14 cellular contexts compared by ENCODE assay signal in the genomic region with DNA sequence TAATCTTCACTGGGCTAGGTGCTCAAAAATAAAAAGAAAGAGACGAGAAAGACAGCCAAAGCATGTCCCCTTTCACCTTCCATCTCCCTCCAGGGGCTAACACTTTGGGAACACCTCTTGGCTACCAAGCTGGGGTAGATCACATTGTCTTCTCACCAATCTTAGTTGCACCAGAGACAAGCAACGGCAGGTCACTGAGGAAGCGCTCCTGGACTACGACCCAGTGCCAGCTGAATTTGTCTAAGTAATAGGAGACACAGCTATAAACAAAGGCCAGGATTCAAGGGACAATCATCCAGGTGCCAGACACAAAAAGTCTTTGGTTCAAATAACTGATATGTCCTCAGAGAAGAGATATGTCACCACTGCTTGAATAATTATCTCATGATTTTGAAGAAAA.
DNase-seq lines count a peak whose midpoint lies in the region; ATAC-seq and TF ChIP-seq lines count a peak whose summit lies in the region.
"Had no signal": no experiment of that assay in that cellular context is flagged by ENCODE, and none has a peak within 500 bp of the region (broad histone marks: within the 10 kb centered on the region; RNA-seq: fewer than 3 reads in every experiment).

No MANE protein-coding gene starts in this region.

- H2AFZ ChIP-seq in Loucy (ENCODE audit: low read length), result no peak overlapping the region
- H2AFZ ChIP-seq in PC-9, result no peak overlapping the region

- CTCF ChIA-PET in PC-9 (lab: Charles Lee), result no interaction called here

- POLR2A ChIA-PET in PC-9 (lab: Charles Lee; ENCODE audit: unreplicated experiment), result no interaction called here

- no peaks in the 10 kb centered on the region for H3K27me3 Mint-ChIP-seq in progenitor cell of endocrine pancreas

- peak overlapping the region; percentile 74 for H3K27ac Mint-ChIP-seq in progenitor cell of endocrine pancreas

- TF ChIP-seq CTCF in Loucy (conservative IDR thresholded peaks at IDR 0.05; ENCODE audit: low read length), result no peak
- no peak for TF ChIP-seq CTCF in dorsolateral prefrontal cortex (IDR thresholded peaks at IDR 0.05 in 54 of 56, conservative IDR thresholded peaks at IDR 0.05 in 2 of 56; ENCODE audit: low read depth in 1 of 56, partially characterized antibody in 56 of 56)
- no peak for TF ChIP-seq CTCF in progenitor cell of endocrine pancreas (IDR thresholded peaks at IDR 0.05; ENCODE audit: unreplicated experiment)
- no peak for TF ChIP-seq CTCF in PC-9 (conservative IDR thresholded peaks at IDR 0.05)

- peak overlapping the region in 5 of 11 experiments; percentile 36 to 67 (median 57); a peak in 6 of 22 replicates for H3K27ac ChIP-seq in BLaER1 treated with 17β-estradiol and CSF1 and Interleukin-3, amounts not matched to agents 10 nM and 100 nM
- H3K27ac ChIP-seq in dorsolateral prefrontal cortex, result peak overlapping the region in 46 of 59 donors; percentile 5 to 98 (median 70)
- no peak overlapping the region for H3K27ac ChIP-seq in PC-9
- H3K27ac ChIP-seq: foreskin keratinocyte had no signal

- H3F3A ChIP-seq in Loucy (ENCODE audit: low read depth), result no peaks in the 10 kb centered on the region
- H3F3A ChIP-seq in PC-9 (ENCODE audit: insufficient read depth, low read depth), result no peaks in the 10 kb centered on the region

- no peaks in the 10 kb centered on the region for H3K9me2 ChIP-seq in Loucy (replicated peaks; ENCODE audit: low read depth, low read length)
- H3K9me2 ChIP-seq in PC-9 (ENCODE audit: insufficient read depth), result no peaks in the 10 kb centered on the region

- intact Hi-C loops in dorsolateral prefrontal cortex (cut with DNase I), result no loop called here
- intact Hi-C loops in PC-9 (cut with micrococcal nuclease; ENCODE audit: unreplicated experiment), result no loop called here

- no peak overlapping the region for H3K9ac ChIP-seq in BLaER1 treated with 17β-estradiol and CSF1 and Interleukin-3, amounts not matched to agents 10 nM and 100 nM
- H3K9ac ChIP-seq in Loucy (ENCODE audit: low read depth, low read length, poor library complexity, severe bottlenecking), result peak overlapping the region; percentile 11

- peaks cover 50 to 75% (median 62%) of the 10 kb centered on the region in 10 experiments for H3K4me1 ChIP-seq in BLaER1 treated with 17β-estradiol and CSF1 and Interleukin-3, amounts not matched to agents 10 nM and 100 nM
- H3K4me1 ChIP-seq in Loucy (ENCODE audit: insufficient read depth, low read length, poor library complexity, severe bottlenecking) (peaks cover 82% of the 10 kb centered on the region), PC-9 (replicated peaks; ENCODE audit: insufficient read depth) (peaks cover 20% of the 10 kb centered on the region)

- H4K20me1 ChIP-seq in BLaER1 treated with 17β-estradiol and CSF1 and Interleukin-3, amounts not matched to agents 10 nM and 100 nM, result peaks cover 86 to 100% (median 98%) of the 10 kb centered on the region in 11 experiments
- H4K20me1 ChIP-seq in Loucy (ENCODE audit: insufficient read depth, low read length, poor library complexity, severe bottlenecking) (peaks cover 84% of the 10 kb centered on the region), PC-9 (ENCODE audit: insufficient read depth) (no peaks in the 10 kb centered on the region; the same call in 1 of the 2 replicates)

- peaks cover 99% of the 10 kb centered on the region for H3K79me2 ChIP-seq in Loucy (ENCODE audit: insufficient read depth, low read length)
- peaks cover 43% of the 10 kb centered on the region for H3K79me2 ChIP-seq in PC-9 (ENCODE audit: low read depth)

- no peak for DNase-seq in dorsolateral prefrontal cortex
- DNase-seq in progenitor cell of endocrine pancreas (ENCODE audit: low spot score, unreplicated experiment), result no peak
- DNase-seq in OCI-M2 (lab: John Stamatoyannopoulos, UW; ENCODE audit: unreplicated experiment), result no peak
- DNase-seq in PC-9, result no peak
- DNase-seq in AG08395 (ENCODE audit: low spot score), result no peak
- DNase-seq: effector CD4-positive, alpha-beta T cell; foreskin keratinocyte; GOT3; MV-4-11; T1000 had no signal

- H3K4me2 ChIP-seq in BLaER1 treated with 17β-estradiol and CSF1 and Interleukin-3, amounts not matched to agents 10 nM and 100 nM, result peak overlapping the region; percentile 64 to 99 (median 95)
- peak overlapping the region; percentile 91 for H3K4me2 ChIP-seq in Loucy (ENCODE audit: low read depth, low read length, poor library complexity, severe bottlenecking)
- no peak overlapping the region for H3K4me2 ChIP-seq in PC-9

- H3K36me3 ChIP-seq in BLaER1 treated with 17β-estradiol and CSF1 and Interleukin-3, amounts not matched to agents 10 nM and 100 nM, result peaks cover 61 to 80% (median 72%) of the 10 kb centered on the region in 11 experiments
- H3K36me3 ChIP-seq in Loucy (ENCODE audit: insufficient read depth, low read length) (peaks cover 32% of the 10 kb centered on the region; the same call in 1 of the 2 replicates), PC-9 (ENCODE audit: low read depth) (peaks cover 12% of the 10 kb centered on the region; the same call in 1 of the 2 replicates)

- 0 out of 20 replicates have a peak overlapping the region, but pooled peaks of 1 of the 10 experiments have one; percentile 26 for H3K4me3 ChIP-seq in BLaER1 treated with 17β-estradiol and CSF1 and Interleukin-3, amounts not matched to agents 10 nM and 100 nM
- H3K4me3 ChIP-seq in Loucy (ENCODE audit: low read length, poor library complexity, severe bottlenecking) (peak overlapping the region; percentile 90), dorsolateral prefrontal cortex (peak overlapping the region in 13 of 59 donors; percentile 2 to 88 (median 83)), PC-9 (no peak overlapping the region)

- BruUV-seq in PC-9 (replicated peaks; lab: Mats Ljungman, UMichigan), result no TSS peak

- H3K9me3 ChIP-seq in BLaER1 treated with 17β-estradiol and CSF1 and Interleukin-3, amounts not matched to agents 10 nM and 100 nM (replicated peaks in 1 of 11), result no peaks in the 10 kb centered on the region
- H3K9me3 ChIP-seq in Loucy (ENCODE audit: insufficient read depth, low read depth, low read length) (no peaks in the 10 kb centered on the region), PC-9 (ENCODE audit: insufficient read depth, low read depth) (no peaks in the 10 kb centered on the region)

- no peaks in the 10 kb centered on the region for H3K9me3 Mint-ChIP-seq in progenitor cell of endocrine pancreas (ENCODE audit: low read depth)
- H3K9me3 Mint-ChIP-seq: neural crest cell had no signal

- no peaks in the 10 kb centered on the region; a peak in 2 of 22 replicates for H3K27me3 ChIP-seq in BLaER1 treated with 17β-estradiol and CSF1 and Interleukin-3, amounts not matched to agents 10 nM and 100 nM
- H3K27me3 ChIP-seq in Loucy (ENCODE audit: insufficient read depth, low read length, poor library complexity, severe bottlenecking), result no peaks in the 10 kb centered on the region
- no peaks in the 10 kb centered on the region for H3K27me3 ChIP-seq in dorsolateral prefrontal cortex
- H3K27me3 ChIP-seq in PC-9 (ENCODE audit: insufficient read depth, low read depth), result no peaks in the 10 kb centered on the region
- H3K27me3 ChIP-seq: foreskin keratinocyte had no signal

- no peak for ATAC-seq in GM18858 (IDR thresholded peaks at IDR 0.05; ENCODE audit: unreplicated experiment)
- ATAC-seq: foreskin keratinocyte had no signal

- H3K4me1 Mint-ChIP-seq in progenitor cell of endocrine pancreas (ENCODE audit: low read depth), result peaks cover 31% of the 10 kb centered on the region

- H3K36me3 Mint-ChIP-seq in progenitor cell of endocrine pancreas (ENCODE audit: insufficient read depth), result peaks cover 8% of the 10 kb centered on the region

- no peak overlapping the region for H3K4me3 Mint-ChIP-seq in progenitor cell of endocrine pancreas (ENCODE audit: low read depth)
- H3K4me3 Mint-ChIP-seq: neural crest cell had no signal
